34 cellular contexts compared by ENCODE assay signal in the genomic region with DNA sequence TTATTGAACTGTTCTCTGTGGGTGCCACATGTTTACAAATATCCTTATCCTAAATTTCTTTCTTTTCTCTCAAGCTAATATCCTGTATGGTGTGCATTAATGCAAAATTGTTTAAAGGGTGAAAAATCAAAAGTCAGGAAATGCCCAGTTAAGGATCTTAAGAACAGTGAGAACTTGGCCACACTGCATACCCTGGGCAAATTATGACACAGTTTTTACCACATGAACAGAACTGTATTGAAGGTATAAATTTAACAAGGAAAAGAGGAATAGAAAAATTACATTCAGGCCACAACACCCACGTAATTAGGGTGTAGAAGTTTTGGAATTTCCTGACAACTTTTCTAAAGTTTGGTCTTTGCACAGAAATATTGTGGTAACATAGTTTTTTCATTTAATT.
"Had no signal": no experiment of that assay in that cellular context is flagged by ENCODE, and none has a peak within 500 bp of the region (broad histone marks: within the 10 kb centered on the region; RNA-seq: fewer than 3 reads in every experiment).

No MANE protein-coding gene starts in this region.

- H3K27me3 Mint-ChIP-seq: activated CD4-positive, alpha-beta memory T cell treated with anti-CD3 and anti-CD28 coated beads for 36 hours; activated CD4-positive, alpha-beta T cell treated with anti-CD3 and anti-CD28 coated beads for 36 hours; activated CD4-positive, alpha-beta T cell treated with anti-CD3 and anti-CD28 coated beads, Interleukin-2, amount 10 ng/mL, durations not matched to agents 24 days and 14 days; activated CD8-positive, alpha-beta memory T cell treated with anti-CD3 and anti-CD28 coated beads, Interleukin-2, amount 10 ng/mL, durations not matched to agents 7 days and 5 days; activated naive CD4-positive, alpha-beta T cell treated with anti-CD3 and anti-CD28 coated beads, Interleukin-2, amount 10 ng/mL, durations not matched to agents 7 days and 5 days; activated naive CD8-positive, alpha-beta T cell treated with anti-CD3 and anti-CD28 coated beads, Interleukin-2, amount 10 ng/mL, durations not matched to agents 7 days and 5 days; brain; T-helper 17 cell had no signal

- FAIRE-seq: endometrium, endothelial cell of umbilical vein had no signal

- H3K4me3 ChIP-seq: ascending aorta, breast epithelium, cardiac muscle cell, colonic mucosa, esophagus squamous epithelium, gastroesophageal sphincter had no signal

- H3K9me3 Mint-ChIP-seq: activated CD4-positive, alpha-beta memory T cell treated with anti-CD3 and anti-CD28 coated beads for 36 hours; activated CD4-positive, alpha-beta T cell treated with anti-CD3 and anti-CD28 coated beads, Interleukin-2, amount 10 ng/mL, durations not matched to agents 24 days and 14 days; activated naive CD4-positive, alpha-beta T cell treated with anti-CD3 and anti-CD28 coated beads, Interleukin-2, amount 10 ng/mL, durations not matched to agents 7 days and 5 days; activated naive CD8-positive, alpha-beta T cell treated with anti-CD3 and anti-CD28 coated beads, Interleukin-2, amount 10 ng/mL, durations not matched to agents 7 days and 5 days; activated T-helper 1 cell treated with anti-CD3 and anti-CD28 coated beads, Interleukin-12 subunit alpha, Interleukin-12 subunit beta, Interleukin-2, Interleukin-4 antibody, amounts not matched to agents 30 ng/mL and 10 ng/mL and 1 ng/mL, durations not matched to agents 14 hours and 24 hours and 36 hours; activated T-helper 2 cell treated with anti-CD3 and anti-CD28 coated beads, Interferon-gamma antibody, Interleukin-2, Interleukin-4, amounts not matched to agents 10 μg/mL and 5 μg/mL and 100 μg/mL, durations not matched to agents 14 hours and 24 hours and 36 hours; T-helper 2 cell treated with Interferon-gamma antibody and Interleukin-4, amounts not matched to agents 5 μg/mL and 100 μg/mL, for 36 hours had no signal

- H3K27me3 ChIP-seq: ascending aorta, breast epithelium, cardiac muscle cell, colonic mucosa, esophagus squamous epithelium, gastroesophageal sphincter had no signal

- H3K9me3 ChIP-seq: ascending aorta, breast epithelium, colonic mucosa, esophagus squamous epithelium, gastroesophageal sphincter had no signal

- H3K27ac Mint-ChIP-seq: activated CD4-positive, alpha-beta memory T cell treated with anti-CD3 and anti-CD28 coated beads for 36 hours; activated CD4-positive, alpha-beta T cell treated with anti-CD3 and anti-CD28 coated beads for 36 hours; activated CD4-positive, alpha-beta T cell treated with anti-CD3 and anti-CD28 coated beads, Interleukin-2, amount 10 ng/mL, durations not matched to agents 24 days and 14 days; activated CD8-positive, alpha-beta memory T cell treated with anti-CD3 and anti-CD28 coated beads, Interleukin-2, amount 10 ng/mL, durations not matched to agents 7 days and 5 days; activated CD8-positive, alpha-beta T cell treated with anti-CD3 and anti-CD28 coated beads, Interleukin-2, amount 10 ng/mL, durations not matched to agents 7 days and 5 days; activated naive CD4-positive, alpha-beta T cell treated with anti-CD3 and anti-CD28 coated beads, Interleukin-2, amount 10 ng/mL, durations not matched to agents 7 days and 5 days; activated naive CD4-positive, alpha-beta T cell treated with anti-CD3 and anti-CD28 coated beads, Interleukin-2, amount 50 U/mL, for 72 hours; activated naive CD8-positive, alpha-beta T cell treated with anti-CD3 and anti-CD28 coated beads, Interleukin-2, amount 10 ng/mL, durations not matched to agents 7 days and 5 days; activated T-helper 1 cell treated with anti-CD3 and anti-CD28 coated beads, Interleukin-12 subunit alpha, Interleukin-12 subunit beta, Interleukin-2, Interleukin-4 antibody, amounts not matched to agents 30 ng/mL and 10 ng/mL and 1 ng/mL, durations not matched to agents 14 hours and 24 hours and 36 hours; activated T-helper 2 cell treated with anti-CD3 and anti-CD28 coated beads, Interferon-gamma antibody, Interleukin-2, Interleukin-4, amounts not matched to agents 10 μg/mL and 5 μg/mL and 100 μg/mL, durations not matched to agents 14 hours and 24 hours and 36 hours; brain; T-helper 17 cell; T-helper 2 cell treated with Interferon-gamma antibody and Interleukin-4, amounts not matched to agents 5 μg/mL and 100 μg/mL, for 36 hours had no signal

- H3K4me1 Mint-ChIP-seq: activated CD4-positive, alpha-beta T cell treated with anti-CD3 and anti-CD28 coated beads for 36 hours; activated CD4-positive, alpha-beta T cell treated with anti-CD3 and anti-CD28 coated beads, Interleukin-2, amount 10 ng/mL, durations not matched to agents 24 days and 14 days; activated CD8-positive, alpha-beta memory T cell treated with anti-CD3 and anti-CD28 coated beads, Interleukin-2, amount 10 ng/mL, durations not matched to agents 7 days and 5 days; activated naive CD4-positive, alpha-beta T cell treated with anti-CD3 and anti-CD28 coated beads, Interleukin-2, amount 10 ng/mL, durations not matched to agents 7 days and 5 days; activated naive CD8-positive, alpha-beta T cell treated with anti-CD3 and anti-CD28 coated beads, Interleukin-2, amount 10 ng/mL, durations not matched to agents 7 days and 5 days; brain; T-helper 17 cell had no signal

- H3K4me3 Mint-ChIP-seq: activated CD4-positive, alpha-beta memory T cell treated with anti-CD3 and anti-CD28 coated beads for 36 hours; activated CD4-positive, alpha-beta T cell treated with anti-CD3 and anti-CD28 coated beads for 36 hours; activated CD4-positive, alpha-beta T cell treated with anti-CD3 and anti-CD28 coated beads, Interleukin-2, amount 10 ng/mL, durations not matched to agents 24 days and 14 days; activated CD8-positive, alpha-beta memory T cell treated with anti-CD3 and anti-CD28 coated beads, Interleukin-2, amount 10 ng/mL, durations not matched to agents 7 days and 5 days; activated CD8-positive, alpha-beta T cell treated with anti-CD3 and anti-CD28 coated beads, Interleukin-2, amount 10 ng/mL, durations not matched to agents 7 days and 5 days; activated naive CD4-positive, alpha-beta T cell treated with anti-CD3 and anti-CD28 coated beads, Interleukin-2, amount 10 ng/mL, durations not matched to agents 7 days and 5 days; activated naive CD8-positive, alpha-beta T cell treated with anti-CD3 and anti-CD28 coated beads, Interleukin-2, amount 10 ng/mL, durations not matched to agents 7 days and 5 days; activated T-helper 1 cell treated with anti-CD3 and anti-CD28 coated beads, Interleukin-12 subunit alpha, Interleukin-12 subunit beta, Interleukin-2, Interleukin-4 antibody, amounts not matched to agents 30 ng/mL and 10 ng/mL and 1 ng/mL, durations not matched to agents 14 hours and 24 hours and 36 hours; brain; T-helper 17 cell; T-helper 2 cell treated with Interferon-gamma antibody and Interleukin-4, amounts not matched to agents 5 μg/mL and 100 μg/mL, for 36 hours had no signal

- H3K27ac ChIP-seq: ascending aorta, breast epithelium, cardiac muscle cell, colonic mucosa, epithelial cell of prostate, esophagus squamous epithelium, gastroesophageal sphincter had no signal

- H3K4me1 ChIP-seq: ascending aorta, breast epithelium, colonic mucosa, esophagus squamous epithelium, gastroesophageal sphincter had no signal

- ATAC-seq: activated CD4-positive, alpha-beta T cell treated with anti-CD3 and anti-CD28 coated beads for 36 hours; activated CD8-positive, alpha-beta memory T cell treated with anti-CD3 and anti-CD28 coated beads, Interleukin-2, amount 10 ng/mL, durations not matched to agents 7 days and 5 days; activated CD8-positive, alpha-beta T cell treated with anti-CD3 and anti-CD28 coated beads, Interleukin-2, amount 10 ng/mL, durations not matched to agents 7 days and 5 days; activated naive CD4-positive, alpha-beta T cell treated with anti-CD3 and anti-CD28 coated beads, Interleukin-2, amount 50 U/mL, for 72 hours; gastroesophageal sphincter; T-helper 17 cell had no signal

- DNase-seq: activated CD4-positive, alpha-beta memory T cell treated with anti-CD3 and anti-CD28 coated beads for 36 hours; activated CD4-positive, alpha-beta T cell treated with anti-CD3 and anti-CD28 coated beads for 36 hours; activated CD4-positive, alpha-beta T cell treated with anti-CD3 and anti-CD28 coated beads, Interleukin-2, amount 10 ng/mL, durations not matched to agents 24 days and 14 days; activated CD4-positive, CD25-positive, alpha-beta regulatory T cell; activated CD4-positive, CD25-positive, alpha-beta regulatory T cell treated with anti-CD3 and anti-CD28 coated beads, Interleukin-2, amount 50 U/mL, for 72 hours; activated CD8-positive, alpha-beta memory T cell treated with anti-CD3 and anti-CD28 coated beads, Interleukin-2, amount 10 ng/mL, durations not matched to agents 7 days and 5 days; activated CD8-positive, alpha-beta memory T cell treated with anti-CD3 and anti-CD28 coated beads, Interleukin-2, amount 50 U/mL, for 4 hours; activated CD8-positive, alpha-beta T cell treated with anti-CD3 and anti-CD28 coated beads, Interleukin-2, amount 10 ng/mL, durations not matched to agents 7 days and 5 days; activated effector memory CD4-positive, alpha-beta T cell treated with anti-CD3 and anti-CD28 coated beads, Interleukin-2, amount 50 U/mL, for 16 hours; activated naive CD4-positive, alpha-beta T cell treated with anti-CD3 and anti-CD28 coated beads, Interleukin-2, amount 10 ng/mL, durations not matched to agents 7 days and 5 days; activated naive CD8-positive, alpha-beta T cell treated with anti-CD3 and anti-CD28 coated beads, Interleukin-2, amount 10 ng/mL, durations not matched to agents 7 days and 5 days; activated T-cell treated with anti-CD3 and anti-CD28 coated beads, Interleukin-2, amount 50 U/mL, for 1 hour; activated T-cell treated with anti-CD3 and anti-CD28 coated beads, Interleukin-2, amount 50 U/mL, for 48 hours; central memory CD4-positive, alpha-beta T cell; cerebellar nuclear complex; colonic mucosa; effector CD8-positive, alpha-beta T cell; esophagus squamous epithelium; foreskin melanocyte; T-helper 1 cell; T-helper 17 cell; T1000 had no signal

- H3K36me3 ChIP-seq: ascending aorta, breast epithelium, cardiac muscle cell, colonic mucosa, esophagus squamous epithelium, gastroesophageal sphincter had no signal

- H3K36me3 Mint-ChIP-seq: activated CD4-positive, alpha-beta memory T cell treated with anti-CD3 and anti-CD28 coated beads for 36 hours; activated CD8-positive, alpha-beta memory T cell treated with anti-CD3 and anti-CD28 coated beads, Interleukin-2, amount 10 ng/mL, durations not matched to agents 7 days and 5 days; activated naive CD4-positive, alpha-beta T cell treated with anti-CD3 and anti-CD28 coated beads, Interleukin-2, amount 10 ng/mL, durations not matched to agents 7 days and 5 days; activated naive CD4-positive, alpha-beta T cell treated with anti-CD3 and anti-CD28 coated beads, Interleukin-2, amount 50 U/mL, for 72 hours; activated naive CD8-positive, alpha-beta T cell treated with anti-CD3 and anti-CD28 coated beads, Interleukin-2, amount 10 ng/mL, durations not matched to agents 7 days and 5 days; brain had no signal
